ENCODE assay signal across 10 cellular contexts in genomic region chr19:53771133-53771532, GRCh38. TPM values are rescaled to one million over a fixed set of nuclear protein-coding genes. Genes with fewer than 3 reads are reported as not detected.
"Had no signal": no experiment of that assay in that cellular context is flagged by ENCODE, and none has a peak within 500 bp of the region (broad histone marks: within the 10 kb centered on the region; RNA-seq: fewer than 3 reads in every experiment).

No MANE protein-coding gene starts in this region.

- H3K4me3 Mint-ChIP-seq: activated naive CD4-positive, alpha-beta T cell treated with anti-CD3 and anti-CD28 coated beads for 36 hours; natural killer cell treated with Interleukin-12 subunit alpha and Interleukin-12 subunit beta and Interleukin-15 and Interleukin-18, amount 100 ng/mL, for 72 hours had no signal

- H3K9me3 Mint-ChIP-seq: activated naive CD4-positive, alpha-beta T cell treated with anti-CD3 and anti-CD28 coated beads for 36 hours; natural killer cell treated with Interleukin-12 subunit alpha and Interleukin-12 subunit beta and Interleukin-15 and Interleukin-18, amount 100 ng/mL, for 72 hours had no signal

- H3K36me3 Mint-ChIP-seq: natural killer cell treated with Interleukin-12 subunit alpha and Interleukin-12 subunit beta and Interleukin-15 and Interleukin-18, amount 100 ng/mL, for 72 hours had no signal

- H3K4me3 ChIP-seq: coronary artery had no signal

- H3K27ac ChIP-seq: coronary artery had no signal

- H3K27ac Mint-ChIP-seq: activated naive CD4-positive, alpha-beta T cell treated with anti-CD3 and anti-CD28 coated beads for 36 hours; natural killer cell treated with Interleukin-12 subunit alpha and Interleukin-12 subunit beta and Interleukin-15 and Interleukin-18, amount 100 ng/mL, for 72 hours had no signal

- ATAC-seq: natural killer cell treated with Interleukin-12 subunit alpha and Interleukin-12 subunit beta and Interleukin-15 and Interleukin-18, amount 100 ng/mL, for 72 hours had no signal

- DNase-seq: activated CD4-positive, alpha-beta T cell treated with anti-CD3 and anti-CD28 coated beads for 4 hours; activated naive CD4-positive, alpha-beta T cell treated with anti-CD3 and anti-CD28 coated beads for 36 hours; caudate nucleus; effector CD4-positive, alpha-beta T cell; stimulated activated CD4-positive, alpha-beta T cell treated with anti-CD3 and anti-CD28 coated beads, Interleukin-12 subunit alpha, Interleukin-12 subunit beta, amount 100 ng/mL, for 4 hours; stimulated activated naive CD4-positive, alpha-beta T cell treated with Interleukin-2 at 50 U/mL for 16 hours; T-helper 9 cell had no signal

RNA-seq across cellular contexts. Expression of gene NLRP12, which starts 53.0 kb away (rescaled TPM):
- total RNA-seq: activated naive CD4-positive, alpha-beta T cell treated with anti-CD3 and anti-CD28 coated beads for 36 hours; epithelial cell of proximal tubule had no signal
